8 cellular contexts compared by ENCODE assay signal in the genomic region with DNA sequence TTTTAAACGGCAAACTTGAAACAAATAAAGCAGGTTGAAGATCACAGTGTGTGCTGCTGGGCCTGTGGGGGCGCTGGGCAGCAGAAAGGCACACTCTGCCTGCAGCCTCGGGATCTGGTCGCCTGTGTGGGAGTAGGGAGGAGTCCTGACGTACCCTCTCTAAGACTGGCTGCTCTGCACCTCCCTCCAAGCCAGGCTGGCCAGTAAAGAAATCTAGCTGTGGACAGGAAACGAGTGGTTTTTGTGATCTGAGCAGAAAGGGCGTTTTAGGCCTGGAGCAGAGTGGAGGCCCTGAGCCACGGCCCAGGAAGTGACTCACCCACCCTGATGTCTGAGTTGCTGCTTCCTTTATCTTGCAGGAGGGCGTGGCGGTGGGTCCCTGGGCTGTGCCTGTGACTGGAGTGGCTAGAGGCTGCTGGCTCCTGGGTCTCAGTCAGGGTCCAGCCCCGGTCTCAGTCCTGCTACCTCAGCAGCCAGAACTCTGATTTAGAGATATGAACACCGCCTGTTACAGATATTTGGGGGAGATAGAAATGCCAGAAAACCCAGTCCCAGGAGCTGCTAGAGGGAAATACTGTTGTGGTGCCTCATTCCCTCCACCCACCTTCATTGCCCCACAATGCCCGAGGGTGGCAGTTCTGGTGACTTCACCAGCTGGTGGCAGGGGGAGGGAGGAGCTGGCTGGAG. TPM values are rescaled to one million over a fixed set of nuclear protein-coding genes. Genes with fewer than 3 reads are reported as not detected.
DNase-seq lines count a peak whose midpoint lies in the region; ATAC-seq and TF ChIP-seq lines count a peak whose summit lies in the region.

No MANE protein-coding gene starts in this region.

- peak overlapping the region; percentile 55 to 92 (median 74) for H3K4me3 Mint-ChIP-seq in IgD-negative memory B cell

- no peaks in the 10 kb centered on the region for H3K36me3 ChIP-seq in left ventricle myocardium inferior
- no peaks in the 10 kb centered on the region for H3K36me3 ChIP-seq in uterus

- TF ChIP-seq POLR2A in uterus (IDR thresholded peaks at IDR 0.05), result peak; percentile 40 to 69

- peaks cover 10 to 17% (median 16%) of the 10 kb centered on the region in 3 donors for H3K4me1 Mint-ChIP-seq in IgD-negative memory B cell

- no peaks in the 10 kb centered on the region for H3K36me3 Mint-ChIP-seq in IgD-negative memory B cell

- peak; percentile 71 for TF ChIP-seq CTCF in left ventricle myocardium inferior (IDR thresholded peaks at IDR 0.05; ENCODE audit: borderline replicate concordance)
- TF ChIP-seq CTCF in uterus (IDR thresholded peaks at IDR 0.05), result peak; percentile 28 to 63 (median 52)

- H3K27me3 ChIP-seq in left ventricle myocardium inferior (ENCODE audit: low read depth), result peaks cover 5% of the 10 kb centered on the region
- H3K27me3 ChIP-seq in uterus, result no peaks in the 10 kb centered on the region

- DNase-seq in EH (ENCODE audit: low read depth) (peak; percentile 100), SW480 (ENCODE audit: low spot score) (peak; percentile 100), left ventricle myocardium inferior (peak; percentile 90), pulmonary artery endothelial cell (ENCODE audit: low read depth, low spot score) (peak; percentile 83), uterus (peak; percentile 85 to 93)

- peaks cover 2% of the 10 kb centered on the region for H3K27me3 Mint-ChIP-seq in IgD-negative memory B cell

- ATAC-seq in GM21576 (IDR thresholded peaks at IDR 0.05; ENCODE audit: unreplicated experiment), result peak; percentile 92

- H3K4me1 ChIP-seq in left ventricle myocardium inferior (peaks cover 19% of the 10 kb centered on the region), uterus (peaks cover 5 to 15% of the 10 kb centered on the region in 2 donors)

- intact Hi-C loops in left ventricle myocardium inferior (cut with micrococcal nuclease), result no loop called here
- intact Hi-C loops in uterus (cut with DNase I; ENCODE audit: low total_unique reads), result no loop called here

- H3K4me3 ChIP-seq in left ventricle myocardium inferior (peak overlapping the region; percentile 43), uterus (peak overlapping the region; percentile 9 to 11)

- H3K27ac Mint-ChIP-seq in IgD-negative memory B cell, result peak overlapping the region; percentile 87 to 97 (median 94)

- WGBS in adipose tissue, 3 donors, result 3 to 4% (median 3%) methylated on average over 13 of the region's 13 CpGs

- H3K9me3 Mint-ChIP-seq in IgD-negative memory B cell, result no peaks in the 10 kb centered on the region

- H3K27ac ChIP-seq in adipose tissue (ENCODE audit: low read depth, low read length), result peak overlapping the region; percentile 93
- H3K27ac ChIP-seq in left ventricle myocardium inferior (replicated peaks), result peak overlapping the region; percentile 91
- H3K27ac ChIP-seq in uterus, result peak overlapping the region; percentile 92 to 96

- H3K9me3 ChIP-seq in left ventricle myocardium inferior (replicated peaks), result no peaks in the 10 kb centered on the region
- H3K9me3 ChIP-seq in uterus, result no peaks in the 10 kb centered on the region

RNA-seq across cellular contexts. Expression of a gene that starts 11.3 kb away (rescaled TPM):
- 140 TPM for polyA plus RNA-seq in IgD-negative memory B cell
- 1,000 to 10,000 TPM in 2 of 3 donors, 100 to 1,000 TPM in 1; 254 to 1,637 (median 1,229) TPM for polyA plus RNA-seq in adipose tissue
- total RNA-seq in left ventricle myocardium inferior, result 66.9 TPM
- 22.9 and 33.5 TPM in 2 replicates for total RNA-seq in pulmonary artery endothelial cell
- 100 to 1,000 TPM in 3 of 4 donors, 10 to 100 TPM in 1; 14.9 to 321 (median 146) TPM for total RNA-seq in uterus

RNA-seq across cellular contexts. Expression of a gene that starts 40.8 kb away (rescaled TPM):
- polyA plus RNA-seq in IgD-negative memory B cell, result not detected
- polyA plus RNA-seq in adipose tissue, result not detected
- total RNA-seq in left ventricle myocardium inferior, result not detected
- total RNA-seq in pulmonary artery endothelial cell, result not detected in 2 replicates
- not detected for total RNA-seq in uterus

RNA-seq across cellular contexts. Expression of a gene that starts 54.4 kb away (rescaled TPM):
- polyA plus RNA-seq in IgD-negative memory B cell, result 459 TPM
- 1,000 to 10,000 TPM in 1 of 3 donors, 100 to 1,000 TPM in 1, 10 to 100 TPM in 1; 77.9 to 1,006 (median 392) TPM for polyA plus RNA-seq in adipose tissue
- total RNA-seq in left ventricle myocardium inferior, result 186 TPM
- 144 and 182 TPM in 2 replicates for total RNA-seq in pulmonary artery endothelial cell
- total RNA-seq in uterus, result 100 to 1,000 TPM in 1 of 4 donors, 10 to 100 TPM in 3; 21.8 to 189 (median 34.6) TPM

Comparison
In these comparisons a context has a peak if more than half of its experiments do, and no peak if none do; other contexts are left out.
1. Peak in every context shown above with its lines: DNase-seq, ATAC-seq, H3K4me3 ChIP-seq and H3K27ac ChIP-seq.